Comparison of ENCODE assay signal across 10 cellular contexts in genomic region chr9:21031818-21032203, GRCh38. TPM values are rescaled to one million over a fixed set of nuclear protein-coding genes. Genes with fewer than 3 reads are reported as not detected.
DNase-seq lines count a peak whose midpoint lies in the region; ATAC-seq and TF ChIP-seq lines count a peak whose summit lies in the region.
"Had no signal": no experiment of that assay in that cellular context is flagged by ENCODE, and none has a peak within 500 bp of the region (broad histone marks: within the 10 kb centered on the region; RNA-seq: fewer than 3 reads in every experiment).

No MANE protein-coding gene starts in this region.

- no peak for ATAC-seq in T-cell (replicated peaks in 1 of 4)
- no peak for ATAC-seq in foreskin keratinocyte
- ATAC-seq in GM21515 (IDR thresholded peaks at IDR 0.05; ENCODE audit: unreplicated experiment) = no peak
- no peak for ATAC-seq in GM21825 (IDR thresholded peaks at IDR 0.05; ENCODE audit: unreplicated experiment)

- no peaks in the 10 kb centered on the region for H3F3A ChIP-seq in DOHH2 (ENCODE audit: control insufficient read depth, insufficient read depth)

- no peaks in the 10 kb centered on the region for H3K79me2 ChIP-seq in DOHH2 (ENCODE audit: control insufficient read depth, low read length)

- H3K4me3 ChIP-seq in DOHH2 (ENCODE audit: low read length) = peak overlapping the region; percentile 66

- DNase-seq in T-cell (no peak), foreskin keratinocyte (no peak), putamen (ENCODE audit: low spot score) (peak; percentile 5), cortex of kidney (lab: John Stamatoyannopoulos, UW) (no peak), NCI-H2196 treated with DMSO at 0.1 percent for 48 hours (lab: John Stamatoyannopoulos, UW; ENCODE audit: unreplicated experiment) (no peak)

- H3K36me3 ChIP-seq in DOHH2 (ENCODE audit: control insufficient read depth, low read length) = no peaks in the 10 kb centered on the region

- H3K9me2 ChIP-seq in DOHH2 (replicated peaks; ENCODE audit: control insufficient read depth, low read length) = no peaks in the 10 kb centered on the region

- TF ChIP-seq CTCF in DOHH2 (IDR thresholded peaks at IDR 0.05; ENCODE audit: low read depth, low read length, poor library complexity, severe bottlenecking) = no peak
- TF ChIP-seq CTCF in foreskin keratinocyte (conservative IDR thresholded peaks at IDR 0.05) = no peak

- peaks cover 23% of the 10 kb centered on the region for H3K4me1 ChIP-seq in DOHH2 (ENCODE audit: control insufficient read depth, low read length)
- H3K4me1 ChIP-seq in foreskin keratinocyte = no peaks in the 10 kb centered on the region

- POLR2A ChIA-PET in T-cell (lab: Charles Lee) = no interaction called here

- peak overlapping the region; percentile 66 for H3K4me2 ChIP-seq in DOHH2 (ENCODE audit: low read length)

- H4K20me1 ChIP-seq in DOHH2 (ENCODE audit: control insufficient read depth, insufficient read depth, low read depth, low read length) = no peaks in the 10 kb centered on the region

- no peaks in the 10 kb centered on the region for H3K9me3 ChIP-seq in DOHH2 (ENCODE audit: control insufficient read depth, insufficient read depth, low read length)

- H3K4me1 Mint-ChIP-seq in T-cell = peaks cover 23 to 33% (median 25%) of the 10 kb centered on the region in 3 donors
- H3K4me1 Mint-ChIP-seq: brain had no signal

- no peaks in the 10 kb centered on the region for H3K27me3 Mint-ChIP-seq in T-cell
- H3K27me3 Mint-ChIP-seq: brain had no signal

- peak overlapping the region; percentile 73 to 86 for H3K27ac Mint-ChIP-seq in T-cell
- H3K27ac Mint-ChIP-seq: brain had no signal

- H3K4me3 Mint-ChIP-seq in T-cell = peak overlapping the region in 2 of 3 donors; percentile 77 to 80

- peaks cover 10% of the 10 kb centered on the region for H3K36me3 Mint-ChIP-seq in T-cell
- H3K36me3 Mint-ChIP-seq: brain had no signal

- CTCF ChIA-PET in T-cell (lab: Charles Lee) = interaction anchor here in 1 of 2 donors (0.6 to 1.1 kb wide), 5 partner anchors 30 to 1763 kb away, joined by 3 to 4 read pairs (median 3); no protein-coding TSS in a partner anchor

- H3K27me3 ChIP-seq in DOHH2 (ENCODE audit: control insufficient read depth, low read length) (no peaks in the 10 kb centered on the region), foreskin keratinocyte (no peaks in the 10 kb centered on the region)

- no peaks in the 10 kb centered on the region for H3K9me3 Mint-ChIP-seq in T-cell

- H3K27ac ChIP-seq in DOHH2 (ENCODE audit: low read depth, low read length) (no peak overlapping the region), foreskin keratinocyte (peak overlapping the region; percentile 60)

RNA-seq across cellular contexts. Expression of gene HACD4, which starts 0.4 kb away (rescaled TPM):
- total RNA-seq in T-cell (10 to 100 TPM in 3 of 5 donors, 1 to 10 TPM in 2; 8.9 to 11.8 (median 10.2) TPM), foreskin keratinocyte (5.4 and 7.9 TPM in 2 replicates)
- 2.7 and 3.6 TPM in 2 replicates for polyA plus RNA-seq in foreskin keratinocyte

RNA-seq across cellular contexts. Expression of gene IFNB1, which starts 45.9 kb away (rescaled TPM):
- not detected for total RNA-seq in T-cell
- total RNA-seq in foreskin keratinocyte = not detected in 2 replicates
- not detected in 2 replicates for polyA plus RNA-seq in foreskin keratinocyte
- total RNA-seq: RPMI7951 had no signal
